Comparison of ENCODE assay signal across 16 cellular contexts in the genomic region with DNA sequence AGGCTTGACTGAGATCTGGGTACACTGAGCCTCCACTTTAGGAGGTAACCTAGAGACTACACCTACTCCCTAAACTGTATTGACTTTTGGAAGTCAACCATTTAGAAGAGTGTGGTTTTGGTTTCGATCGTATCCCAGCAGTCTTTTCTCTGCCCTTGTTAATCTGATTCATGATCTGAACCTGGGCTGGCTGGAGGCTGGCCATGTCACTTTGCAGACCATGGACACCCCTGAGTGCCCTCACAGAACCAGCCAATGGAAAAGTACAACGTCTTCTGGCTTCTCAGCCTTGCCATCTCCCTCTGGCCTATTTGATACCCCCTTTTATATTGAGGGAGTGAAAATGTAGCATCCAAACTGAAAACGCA.
DNase-seq lines count a peak whose midpoint lies in the region; ATAC-seq, FAIRE-seq and TF ChIP-seq lines count a peak whose summit lies in the region.
"Had no signal": no experiment of that assay in that cellular context is flagged by ENCODE, and none has a peak within 500 bp of the region (broad histone marks: within the 10 kb centered on the region; RNA-seq: fewer than 3 reads in every experiment).

No MANE protein-coding gene starts in this region.

- ATAC-seq in GM21390 (IDR thresholded peaks at IDR 0.05; ENCODE audit: unreplicated experiment): no peak
- no peak for ATAC-seq in GM19452 (IDR thresholded peaks at IDR 0.05; ENCODE audit: unreplicated experiment)
- ATAC-seq: SK-N-SH treated with all-trans-retinoic acid at 6 μM for 48 hours had no signal

- no peaks in the 10 kb centered on the region for H3K79me2 ChIP-seq in parathyroid adenoma

- peak overlapping the region; percentile 5 for H3K4me2 ChIP-seq in parathyroid adenoma (ENCODE audit: low read length)
- H3K4me2 ChIP-seq: BLaER1 had no signal

- H3K9ac ChIP-seq in parathyroid adenoma: no peak overlapping the region
- H3K9ac ChIP-seq: BLaER1 had no signal

- FAIRE-seq in HTR-8/SVneo (lab: Jason Lieb, UNC): no peak
- FAIRE-seq: bronchial epithelial cell had no signal

- no peaks in the 10 kb centered on the region for H3K36me3 ChIP-seq in parathyroid adenoma (ENCODE audit: control insufficient read depth, insufficient read depth, low read length)
- H3K36me3 ChIP-seq: BLaER1 had no signal

- no peak for TF ChIP-seq CTCF in parathyroid adenoma (IDR thresholded peaks at IDR 0.05)

- DNase-seq in DMS53 treated with DMSO at 0.1 percent for 48 hours (lab: John Stamatoyannopoulos, UW; ENCODE audit: unreplicated experiment) (peak; percentile 43), NCI-H345 (lab: John Stamatoyannopoulos, UW) (peak; percentile 80), epithelial cell of prostate (ENCODE audit: low read depth, low spot score) (no peak), SKM-1 treated with dmso at 0.1 percent for 144 hours (lab: John Stamatoyannopoulos, UW; ENCODE audit: unreplicated experiment) (no peak), HTR-8/SVneo (ENCODE audit: insufficient read length, low spot score) (no peak)
- DNase-seq: activated CD4-positive, CD25-positive, alpha-beta regulatory T cell treated with anti-CD3 and anti-CD28 coated beads, Interleukin-2, amount 50 U/mL, for 72 hours; GF-D8; NCI-H524 treated with DMSO at 0.1 percent for 48 hours; nephron progenitor cell; stimulated activated CD8-positive, alpha-beta memory T cell treated with anti-CD3 and anti-CD28 coated beads, Interleukin-4, amount 100 ng/mL, for 48 hours had no signal

- H2AFZ ChIP-seq in parathyroid adenoma: peak overlapping the region; percentile 73

- peak overlapping the region; percentile 99 for H3K27ac ChIP-seq in epithelial cell of prostate
- peak overlapping the region; percentile 79 for H3K27ac ChIP-seq in parathyroid adenoma
- H3K27ac ChIP-seq: BLaER1 had no signal

- peaks cover 21% of the 10 kb centered on the region for H3K4me1 ChIP-seq in parathyroid adenoma

- no peaks in the 10 kb centered on the region for H3K27me3 ChIP-seq in parathyroid adenoma (ENCODE audit: control insufficient read depth, insufficient read depth, low read length)
- H3K27me3 ChIP-seq: BLaER1 had no signal

- peak overlapping the region; percentile 6 for H3K4me3 ChIP-seq in parathyroid adenoma (ENCODE audit: low read depth, low read length)
- H3K4me3 ChIP-seq: BLaER1 had no signal

- H3K9me3 ChIP-seq in parathyroid adenoma (ENCODE audit: control insufficient read depth, low read length): no peaks in the 10 kb centered on the region
- H3K9me3 ChIP-seq: BLaER1 had no signal

Comparison
In these comparisons a context has a peak if more than half of its experiments do, and no peak if none do; other contexts are left out.
1. DNase-seq: peak in DMS53 treated with DMSO at 0.1 percent for 48 hours (single experiment) and NCI-H345 (single experiment); none in epithelial cell of prostate (single experiment), SKM-1 treated with dmso at 0.1 percent for 144 hours (single experiment) and HTR-8/SVneo (single experiment).